ENCODE assay signal across 14 cellular contexts in the genomic region with DNA sequence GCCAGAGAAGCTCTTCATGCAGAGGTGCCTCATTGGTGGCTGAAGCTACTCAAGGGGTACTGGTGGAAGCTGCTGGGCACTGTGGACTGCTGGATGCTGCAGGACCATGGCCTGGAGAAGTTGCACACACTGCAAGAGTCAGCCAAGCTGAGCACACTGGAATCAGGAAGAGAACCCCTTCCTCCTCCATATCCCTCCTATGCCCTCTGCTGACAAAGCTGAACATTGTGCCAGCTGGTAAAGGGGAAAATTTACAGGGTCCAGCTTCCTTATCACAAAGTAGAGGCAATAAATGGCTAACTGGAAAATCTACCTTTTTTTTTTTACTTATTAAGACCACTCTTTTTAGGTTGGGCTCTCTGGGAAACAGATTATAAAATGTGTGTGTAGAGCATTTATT. TPM values are rescaled to one million over a fixed set of nuclear protein-coding genes. Genes with fewer than 3 reads are reported as not detected.
DNase-seq lines count a peak whose midpoint lies in the region; ATAC-seq and TF ChIP-seq lines count a peak whose summit lies in the region.
"Had no signal": no experiment of that assay in that cellular context is flagged by ENCODE, and none has a peak within 500 bp of the region (broad histone marks: within the 10 kb centered on the region; RNA-seq: fewer than 3 reads in every experiment).

No MANE protein-coding gene starts in this region.

- intact Hi-C loops in MCF 10A (cut with micrococcal nuclease) (loop anchor here (10.0 kb wide), 1 partner anchor 65 kb away; no protein-coding TSS in a partner anchor), breast epithelium (cut with DNase I; ENCODE audit: low total_unique reads) (no loop called here)

- H3K27ac ChIP-seq in breast epithelium = no peak overlapping the region

- H3K4me1 ChIP-seq in breast epithelium = no peaks in the 10 kb centered on the region

- H3K27me3 ChIP-seq in breast epithelium = no peaks in the 10 kb centered on the region

- POLR2A ChIA-PET in MCF 10A (lab: Yijun Ruan, JAX) = no interaction called here

- BruUV-seq in MCF 10A (replicated peaks; lab: Mats Ljungman, UMichigan) = no TSS peak

- CTCF ChIA-PET in MCF 10A (lab: Yijun Ruan, JAX) = interaction anchor here (0.5 to 0.7 kb wide), 3 partner anchors 187 to 1699 kb away, joined by 3 to 4 read pairs (median 4); no protein-coding TSS in a partner anchor

- ATAC-seq in stimulated activated effector memory CD8-positive, alpha-beta T cell treated with anti-CD3 and anti-CD28 coated beads, Interleukin-12 subunit alpha, Interleukin-12 subunit beta, amount 100 ng/mL, for 72 hours = peak; percentile 37
- ATAC-seq in GM19328 (IDR thresholded peaks at IDR 0.05; ENCODE audit: unreplicated experiment) (no peak), GM18907 (IDR thresholded peaks at IDR 0.05; ENCODE audit: unreplicated experiment) (no peak)
- ATAC-seq: naive thymus-derived CD8-positive, alpha-beta T cell had no signal

- DNase-seq in MCF 10A (ENCODE audit: unreplicated experiment) (peak; percentile 14), breast epithelium (ENCODE audit: low spot score in 2 of 2) (no peak), NCI-H1694 treated with DMSO at 0.1 percent for 48 hours (lab: John Stamatoyannopoulos, UW) (peak; percentile 62), astrocyte of the spinal cord (ENCODE audit: low read depth, low spot score) (no peak)
- no peak for DNase-seq in stimulated activated effector memory CD8-positive, alpha-beta T cell treated with anti-CD3 and anti-CD28 coated beads, Interleukin-12 subunit alpha, Interleukin-12 subunit beta, amount 100 ng/mL, for 72 hours (ENCODE audit: low spot score in 2 of 2)
- no peak for DNase-seq in activated effector memory CD4-positive, alpha-beta T cell treated with anti-CD3 and anti-CD28 coated beads, Interleukin-2, amount 50 U/mL, for 16 hours
- DNase-seq: activated naive CD4-positive, alpha-beta T cell treated with anti-CD3 and anti-CD28 coated beads, Interleukin-2, amount 50 U/mL, for 16 hours; CD4-positive, CD25-positive, alpha-beta regulatory T cell; naive thymus-derived CD8-positive, alpha-beta T cell; NCI-H1048; SHP77 treated with DMSO at 0.1 percent for 48 hours had no signal

- H3K4me3 ChIP-seq in breast epithelium (no peak overlapping the region), astrocyte of the spinal cord (ENCODE audit: low read depth, low read length) (no peak overlapping the region)
- H3K4me3 ChIP-seq: smooth muscle cell had no signal

- H3K9me3 ChIP-seq in breast epithelium = no peaks in the 10 kb centered on the region

- TF ChIP-seq POLR2A in breast epithelium (IDR thresholded peaks at IDR 0.05) = no peak

- in situ Hi-C loops in astrocyte of the spinal cord (cut with HindIII; ENCODE audit: low sequenced_read_pairs) = no loop called here

- no peaks in the 10 kb centered on the region for H3K9me3 Mint-ChIP-seq in MCF 10A (ENCODE audit: unreplicated experiment)
- H3K9me3 Mint-ChIP-seq in stimulated activated effector memory CD8-positive, alpha-beta T cell treated with anti-CD3 and anti-CD28 coated beads, Interleukin-12 subunit alpha, Interleukin-12 subunit beta, amount 100 ng/mL, for 72 hours = no peaks in the 10 kb centered on the region
- H3K9me3 Mint-ChIP-seq: CD4-positive, CD25-positive, alpha-beta regulatory T cell; naive thymus-derived CD8-positive, alpha-beta T cell had no signal

- no peaks in the 10 kb centered on the region for H3K36me3 Mint-ChIP-seq in MCF 10A (ENCODE audit: insufficient read depth, unreplicated experiment)
- no peaks in the 10 kb centered on the region for H3K36me3 Mint-ChIP-seq in stimulated activated effector memory CD8-positive, alpha-beta T cell treated with anti-CD3 and anti-CD28 coated beads, Interleukin-12 subunit alpha, Interleukin-12 subunit beta, amount 100 ng/mL, for 72 hours
- H3K36me3 Mint-ChIP-seq: CD4-positive, CD25-positive, alpha-beta regulatory T cell; naive thymus-derived CD8-positive, alpha-beta T cell had no signal

- H3K4me1 Mint-ChIP-seq in MCF 10A (ENCODE audit: insufficient read depth, unreplicated experiment) = peaks cover 2% of the 10 kb centered on the region
- no peaks in the 10 kb centered on the region for H3K4me1 Mint-ChIP-seq in stimulated activated effector memory CD8-positive, alpha-beta T cell treated with anti-CD3 and anti-CD28 coated beads, Interleukin-12 subunit alpha, Interleukin-12 subunit beta, amount 100 ng/mL, for 72 hours
- H3K4me1 Mint-ChIP-seq: CD4-positive, CD25-positive, alpha-beta regulatory T cell; naive thymus-derived CD8-positive, alpha-beta T cell had no signal

- TF ChIP-seq CTCF in MCF 10A (IDR thresholded peaks at IDR 0.05; ENCODE audit: unreplicated experiment) = no peak
- no peak for TF ChIP-seq CTCF in breast epithelium (IDR thresholded peaks at IDR 0.05)
- TF ChIP-seq CTCF in astrocyte of the spinal cord (IDR thresholded peaks at IDR 0.05; ENCODE audit: low read depth, low read length) = peak; percentile 23

- no peak overlapping the region for H3K4me3 Mint-ChIP-seq in MCF 10A (ENCODE audit: unreplicated experiment)
- no peak overlapping the region for H3K4me3 Mint-ChIP-seq in stimulated activated effector memory CD8-positive, alpha-beta T cell treated with anti-CD3 and anti-CD28 coated beads, Interleukin-12 subunit alpha, Interleukin-12 subunit beta, amount 100 ng/mL, for 72 hours
- H3K4me3 Mint-ChIP-seq: CD4-positive, CD25-positive, alpha-beta regulatory T cell; naive thymus-derived CD8-positive, alpha-beta T cell had no signal

- H3K27me3 Mint-ChIP-seq in MCF 10A (ENCODE audit: insufficient read depth, unreplicated experiment) = no peaks in the 10 kb centered on the region

- H3K27ac Mint-ChIP-seq in MCF 10A (ENCODE audit: low read depth, unreplicated experiment) = no peak overlapping the region
- no peak overlapping the region for H3K27ac Mint-ChIP-seq in stimulated activated effector memory CD8-positive, alpha-beta T cell treated with anti-CD3 and anti-CD28 coated beads, Interleukin-12 subunit alpha, Interleukin-12 subunit beta, amount 100 ng/mL, for 72 hours
- H3K27ac Mint-ChIP-seq: CD4-positive, CD25-positive, alpha-beta regulatory T cell; naive thymus-derived CD8-positive, alpha-beta T cell had no signal

- H3K36me3 ChIP-seq in breast epithelium = no peaks in the 10 kb centered on the region

RNA-seq across cellular contexts. Expression of a gene that starts 6.5 kb away (rescaled TPM):
- total RNA-seq in MCF 10A (2022) (not detected in 2 replicates), breast epithelium (under 1 TPM in 1 of 3 donors, not detected in 2; 0.33 TPM)
- total RNA-seq: naive thymus-derived CD8-positive, alpha-beta T cell; smooth muscle cell had no signal

Comparison
In these comparisons a context has a peak if more than half of its experiments do, and no peak if none do; other contexts are left out.
1. DNase-seq: peak in MCF 10A (single experiment) and NCI-H1694 treated with DMSO at 0.1 percent for 48 hours (single experiment); none in breast epithelium (0 of 2), astrocyte of the spinal cord (single experiment), stimulated activated effector memory CD8-positive, alpha-beta T cell treated with anti-CD3 and anti-CD28 coated beads, Interleukin-12 subunit alpha, Interleukin-12 subunit beta, amount 100 ng/mL, for 72 hours (0 of 2) and activated effector memory CD4-positive, alpha-beta T cell treated with anti-CD3 and anti-CD28 coated beads, Interleukin-2, amount 50 U/mL, for 16 hours (single experiment).